Comparison of ENCODE assay signal across 8 cellular contexts in the genomic region with DNA sequence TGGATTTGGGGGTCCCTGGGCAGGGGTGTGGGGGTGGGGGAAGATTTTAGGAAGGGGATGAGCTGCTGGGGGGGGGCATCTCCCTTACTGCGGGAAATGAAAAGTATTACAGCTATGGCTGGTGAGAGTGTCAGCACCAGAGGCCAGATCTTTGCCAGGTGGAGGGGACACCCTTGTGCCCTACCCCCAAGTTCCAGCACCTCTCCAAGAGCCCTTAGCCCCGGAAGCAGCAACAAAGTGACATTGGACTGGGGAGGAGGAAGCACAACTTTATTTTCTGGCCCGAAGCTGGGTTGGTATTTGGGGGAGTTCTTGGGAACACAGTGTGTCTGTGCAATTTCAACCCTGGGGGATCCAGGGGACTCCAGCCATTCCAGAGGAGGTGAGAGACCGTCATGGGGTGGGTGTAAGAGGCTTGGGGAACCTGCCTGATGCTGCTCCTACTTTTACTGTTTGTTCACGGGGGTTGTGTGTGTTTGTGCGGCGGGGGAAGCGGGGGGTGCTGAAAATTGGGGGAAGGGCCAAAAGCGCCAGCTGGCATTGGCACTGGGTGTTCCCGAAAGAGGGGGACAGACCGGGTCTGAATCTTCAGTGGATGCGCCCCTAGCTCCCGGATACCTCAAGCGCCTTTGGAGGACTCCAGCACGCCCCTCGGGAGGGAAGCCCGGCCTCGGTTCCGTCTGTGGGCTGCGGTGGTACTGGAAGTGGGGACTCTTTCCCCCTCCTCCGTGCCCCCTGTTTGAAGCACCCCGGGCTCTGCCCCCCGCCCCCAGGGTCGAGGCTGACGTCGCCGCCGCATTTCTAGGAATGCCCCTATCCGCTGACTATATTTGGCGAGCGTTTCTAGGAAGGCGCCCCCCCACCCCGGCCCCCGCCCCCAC.
DNase-seq lines count a peak whose midpoint lies in the region; ATAC-seq lines count a peak whose summit lies in the region.

No MANE protein-coding gene starts in this region.

- peak overlapping the region; percentile 74; the same call in 1 of the 2 replicates for H3K4me3 ChIP-seq in GM08714 (ENCODE audit: low read length)
- peak overlapping the region; percentile 65 for H3K4me3 ChIP-seq in HUES6 (ENCODE audit: low read depth, low read length)
- peak overlapping the region; percentile 23 to 99 (median 90) for H3K4me3 ChIP-seq in skin epidermis

- CTCF ChIA-PET in activated naive CD4-positive, alpha-beta T cell treated with anti-CD3 and anti-CD28 coated beads for 36 hours (lab: Charles Lee): interaction anchor here (1.8 kb wide), 1 partner anchor 227 kb away, joined by 5 read pairs; no protein-coding TSS in a partner anchor

- H3K9me3 Mint-ChIP-seq in activated naive CD4-positive, alpha-beta T cell treated with anti-CD3 and anti-CD28 coated beads for 36 hours: no peaks in the 10 kb centered on the region

- peaks cover 8% of the 10 kb centered on the region for H3K27me3 ChIP-seq in HUES6 (ENCODE audit: control insufficient read depth, insufficient read depth, low read length)

- peak; percentile 41 for ATAC-seq in left ventricle myocardium superior
- no peak for ATAC-seq in GM18502 (IDR thresholded peaks at IDR 0.05; ENCODE audit: poor library complexity, unreplicated experiment)

- peaks cover 17% of the 10 kb centered on the region for H3K4me1 Mint-ChIP-seq in activated naive CD4-positive, alpha-beta T cell treated with anti-CD3 and anti-CD28 coated beads for 36 hours (ENCODE audit: low read depth)

- peaks cover 24% of the 10 kb centered on the region for H3K4me1 ChIP-seq in HUES6 (ENCODE audit: control insufficient read depth, insufficient read depth, low read length)

- H3K9me3 ChIP-seq in HUES6 (ENCODE audit: control insufficient read depth, insufficient read depth, low read depth, low read length): no peaks in the 10 kb centered on the region

- no peaks in the 10 kb centered on the region for H3K36me3 ChIP-seq in HUES6 (ENCODE audit: control insufficient read depth, insufficient read depth, low read length)

- no peak overlapping the region for H3K27ac Mint-ChIP-seq in activated naive CD4-positive, alpha-beta T cell treated with anti-CD3 and anti-CD28 coated beads for 36 hours

- H3K4me3 Mint-ChIP-seq in activated naive CD4-positive, alpha-beta T cell treated with anti-CD3 and anti-CD28 coated beads for 36 hours: peak overlapping the region; percentile 66

- H3K27ac ChIP-seq in HUES6 (ENCODE audit: low read depth, low read length): no peak overlapping the region
- peak overlapping the region in 20 of 21 experiments; percentile 3 to 90 (median 52) for H3K27ac ChIP-seq in skin epidermis

- DNase-seq in activated naive CD4-positive, alpha-beta T cell treated with anti-CD3 and anti-CD28 coated beads for 36 hours: peak; percentile 47
- DNase-seq in left ventricle myocardium superior: no peak
- no peak for DNase-seq in activated CD4-positive, CD25-positive, alpha-beta regulatory T cell treated with anti-CD3 and anti-CD28 coated beads, Interleukin-2, amount 50 U/mL, for 72 hours
- DNase-seq in stimulated activated CD4-positive, alpha-beta T cell treated with anti-CD3 and anti-CD28 coated beads, Interleukin-12 subunit alpha, Interleukin-12 subunit beta, amount 100 ng/mL, for 4 hours: no peak

- peak overlapping the region; percentile 64 for H3K9ac ChIP-seq in HUES6 (ENCODE audit: low read length)

- H3K36me3 Mint-ChIP-seq in activated naive CD4-positive, alpha-beta T cell treated with anti-CD3 and anti-CD28 coated beads for 36 hours (ENCODE audit: low read depth): no peaks in the 10 kb centered on the region

- intact Hi-C loops in activated naive CD4-positive, alpha-beta T cell treated with anti-CD3 and anti-CD28 coated beads for 36 hours (cut with micrococcal nuclease): loop anchor here (1.0 to 10.0 kb wide), 6 partner anchors 15 to 384 kb away; no protein-coding TSS in a partner anchor
- intact Hi-C loops in left ventricle myocardium superior (cut with micrococcal nuclease): no loop called here

- no peaks in the 10 kb centered on the region for H3K27me3 Mint-ChIP-seq in activated naive CD4-positive, alpha-beta T cell treated with anti-CD3 and anti-CD28 coated beads for 36 hours (ENCODE audit: low read depth)
